Comparison of ENCODE assay signal across 8 cellular contexts in the genomic region with DNA sequence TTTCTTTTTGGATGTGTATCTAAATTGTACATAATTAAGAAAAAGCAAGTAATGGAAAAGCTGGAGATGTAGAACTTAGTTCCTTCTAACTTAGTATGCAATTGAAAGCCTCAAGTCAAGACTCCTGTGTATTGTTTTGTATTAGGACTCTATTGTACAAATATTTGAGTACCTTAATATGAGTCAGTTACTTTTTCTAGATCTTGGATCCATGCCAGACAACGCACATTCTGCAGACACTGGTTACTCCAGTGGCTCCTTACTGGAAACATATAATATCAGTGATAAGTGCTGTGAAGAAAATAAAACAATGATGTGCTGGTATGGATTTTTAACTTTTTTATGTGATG. TPM values are rescaled to one million over a fixed set of nuclear protein-coding genes. Genes with fewer than 3 reads are reported as not detected.
A peak's percentile ranks its signal among the peaks of the same experiment; 100 is the strongest.
DNase-seq lines count a peak whose midpoint lies in the region; ATAC-seq, FAIRE-seq and TF ChIP-seq lines count a peak whose summit lies in the region.

No MANE protein-coding gene starts in this region.

- H3K4me1 Mint-ChIP-seq in WTC11 = peaks cover 44% of the 10 kb centered on the region

- H3K27ac ChIP-seq in rectal smooth muscle tissue (ENCODE audit: low read depth, low read length) = peak overlapping the region; percentile 97

- H3K9me3 Mint-ChIP-seq in WTC11 = no peaks in the 10 kb centered on the region

- CTCF ChIA-PET in WTC11 (lab: Charles Lee) = interaction anchor here (1.0 kb wide), 1 partner anchor 82 kb away, joined by 4 read pairs; no protein-coding TSS in a partner anchor

- no peaks in the 10 kb centered on the region for H3K9me3 ChIP-seq in ES-I3 (ENCODE audit: control insufficient read depth, insufficient read depth, low read length)

- H3K4me1 ChIP-seq in ES-I3 (ENCODE audit: insufficient read depth, low read length) (peaks cover 7% of the 10 kb centered on the region), rectal smooth muscle tissue (ENCODE audit: control insufficient read depth, insufficient read depth, low read length) (no peaks in the 10 kb centered on the region)

- no peaks in the 10 kb centered on the region for H3K27me3 ChIP-seq in rectal smooth muscle tissue (ENCODE audit: control insufficient read depth, insufficient read depth, low read length)

- H3K36me3 Mint-ChIP-seq in WTC11 = no peaks in the 10 kb centered on the region

- peak overlapping the region; percentile 97 for H3K4me3 Mint-ChIP-seq in WTC11

- no peak for TF ChIP-seq POLR2A in GM12891 (IDR thresholded peaks at IDR 0.05; ENCODE audit: low read depth, low read length)

- no peaks in the 10 kb centered on the region for H3K27me3 Mint-ChIP-seq in WTC11 (ENCODE audit: low read depth)

- POLR2A ChIA-PET in WTC11 (lab: Charles Lee) = no interaction called here

- no peaks in the 10 kb centered on the region for H3K36me3 ChIP-seq in ES-I3 (ENCODE audit: insufficient read depth, low read length)
- no peaks in the 10 kb centered on the region for H3K36me3 ChIP-seq in rectal smooth muscle tissue (ENCODE audit: control insufficient read depth, insufficient read depth, low read length)

- TF ChIP-seq CTCF in WTC11 (IDR thresholded peaks at IDR 0.05) = no peak
- no peak for TF ChIP-seq CTCF in fibroblast of mammary gland (conservative IDR thresholded peaks at IDR 0.05; ENCODE audit: control insufficient read depth, insufficient read depth, low read depth, low read length)

- peak overlapping the region; percentile 81 for H3K4me3 ChIP-seq in fibroblast of mammary gland (ENCODE audit: control insufficient read depth, low read depth, low read length)
- peak overlapping the region; percentile 95 for H3K4me3 ChIP-seq in rectal smooth muscle tissue (ENCODE audit: low read length)

- no peak for FAIRE-seq in GM12891 (lab: Jason Lieb, UNC)

- no peak for ATAC-seq in WTC11
- no peak for ATAC-seq in GM18498 (IDR thresholded peaks at IDR 0.05; ENCODE audit: unreplicated experiment)
- ATAC-seq in HG02571 (IDR thresholded peaks at IDR 0.05; ENCODE audit: unreplicated experiment) = no peak

- H3K9ac ChIP-seq in ES-I3 (ENCODE audit: low read depth, low read length) (peak overlapping the region; percentile 97), rectal smooth muscle tissue (ENCODE audit: low read length) (no peak overlapping the region)

- DNase-seq in LoVo (ENCODE audit: low spot score) = peak; percentile 72
- DNase-seq in WTC11 (ENCODE audit: low spot score) = no peak
- DNase-seq in fibroblast of mammary gland (ENCODE audit: low read depth) = peak; percentile 87
- DNase-seq in GM12891 (ENCODE audit: insufficient read length, low spot score) = no peak

- H3K27ac Mint-ChIP-seq in WTC11 = peak overlapping the region; percentile 92

TF ChIP-seq in WTC11, 78 proteins besides CTCF, POLR2A, EP300 and RAD21 (continues in another document):
- TF ChIP-seq, protein P1, sequence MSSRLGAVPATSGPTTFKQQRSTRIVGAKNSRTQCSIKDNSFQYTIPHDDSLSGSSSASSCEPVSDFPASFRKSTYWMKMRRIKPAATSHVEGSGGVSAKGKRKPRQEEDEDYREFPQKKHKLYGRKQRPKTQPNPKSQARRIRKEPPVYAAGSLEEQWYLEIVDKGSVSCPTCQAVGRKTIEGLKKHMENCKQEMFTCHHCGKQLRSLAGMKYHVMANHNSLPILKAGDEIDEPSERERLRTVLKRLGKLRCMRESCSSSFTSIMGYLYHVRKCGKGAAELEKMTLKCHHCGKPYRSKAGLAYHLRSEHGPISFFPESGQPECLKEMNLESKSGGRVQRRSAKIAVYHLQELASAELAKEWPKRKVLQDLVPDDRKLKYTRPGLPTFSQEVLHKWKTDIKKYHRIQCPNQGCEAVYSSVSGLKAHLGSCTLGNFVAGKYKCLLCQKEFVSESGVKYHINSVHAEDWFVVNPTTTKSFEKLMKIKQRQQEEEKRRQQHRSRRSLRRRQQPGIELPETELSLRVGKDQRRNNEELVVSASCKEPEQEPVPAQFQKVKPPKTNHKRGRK (CRISPR knock-in tag; IDR thresholded peaks at IDR 0.05; ENCODE audit: borderline replicate concordance) = no peak
- TF ChIP-seq, protein P2, sequence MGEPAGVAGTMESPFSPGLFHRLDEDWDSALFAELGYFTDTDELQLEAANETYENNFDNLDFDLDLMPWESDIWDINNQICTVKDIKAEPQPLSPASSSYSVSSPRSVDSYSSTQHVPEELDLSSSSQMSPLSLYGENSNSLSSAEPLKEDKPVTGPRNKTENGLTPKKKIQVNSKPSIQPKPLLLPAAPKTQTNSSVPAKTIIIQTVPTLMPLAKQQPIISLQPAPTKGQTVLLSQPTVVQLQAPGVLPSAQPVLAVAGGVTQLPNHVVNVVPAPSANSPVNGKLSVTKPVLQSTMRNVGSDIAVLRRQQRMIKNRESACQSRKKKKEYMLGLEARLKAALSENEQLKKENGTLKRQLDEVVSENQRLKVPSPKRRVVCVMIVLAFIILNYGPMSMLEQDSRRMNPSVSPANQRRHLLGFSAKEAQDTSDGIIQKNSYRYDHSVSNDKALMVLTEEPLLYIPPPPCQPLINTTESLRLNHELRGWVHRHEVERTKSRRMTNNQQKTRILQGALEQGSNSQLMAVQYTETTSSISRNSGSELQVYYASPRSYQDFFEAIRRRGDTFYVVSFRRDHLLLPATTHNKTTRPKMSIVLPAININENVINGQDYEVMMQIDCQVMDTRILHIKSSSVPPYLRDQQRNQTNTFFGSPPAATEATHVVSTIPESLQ (CRISPR knock-in tag; IDR thresholded peaks at IDR 0.05) = no peak
- TF ChIP-seq, protein P3, sequence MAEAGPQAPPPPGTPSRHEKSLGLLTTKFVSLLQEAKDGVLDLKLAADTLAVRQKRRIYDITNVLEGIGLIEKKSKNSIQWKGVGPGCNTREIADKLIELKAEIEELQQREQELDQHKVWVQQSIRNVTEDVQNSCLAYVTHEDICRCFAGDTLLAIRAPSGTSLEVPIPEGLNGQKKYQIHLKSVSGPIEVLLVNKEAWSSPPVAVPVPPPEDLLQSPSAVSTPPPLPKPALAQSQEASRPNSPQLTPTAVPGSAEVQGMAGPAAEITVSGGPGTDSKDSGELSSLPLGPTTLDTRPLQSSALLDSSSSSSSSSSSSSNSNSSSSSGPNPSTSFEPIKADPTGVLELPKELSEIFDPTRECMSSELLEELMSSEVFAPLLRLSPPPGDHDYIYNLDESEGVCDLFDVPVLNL (CRISPR knock-in tag; IDR thresholded peaks at IDR 0.05; ENCODE audit: borderline replicate concordance, low read depth) = no peak
- TF ChIP-seq FOXP1 (CRISPR knock-in tag; IDR thresholded peaks at IDR 0.05; ENCODE audit: borderline replicate concordance) = no peak
- no peak for TF ChIP-seq MXD4 (CRISPR knock-in tag; IDR thresholded peaks at IDR 0.05; ENCODE audit: borderline replicate concordance)
- TF ChIP-seq TEAD4 (CRISPR knock-in tag; IDR thresholded peaks at IDR 0.05) = no peak

TF ChIP-seq in GM12891, 5 proteins besides CTCF, POLR2A, EP300 and RAD21:
- TF ChIP-seq PAX5 (IDR thresholded peaks at IDR 0.05; ENCODE audit: insufficient read depth, low read length, severe bottlenecking) (no peak), SPI1 (IDR thresholded peaks at IDR 0.05; ENCODE audit: low read depth, low read length) (no peak), POLR2AphosphoS5 (IDR thresholded peaks at IDR 0.05; ENCODE audit: low read depth, low read length) (no peak), TAF1 (IDR thresholded peaks at IDR 0.05; ENCODE audit: low read depth, low read length) (no peak), POU2F2 (IDR thresholded peaks at IDR 0.05; ENCODE audit: low read depth, low read length) (no peak)

RNA-seq across cellular contexts. Expression of a gene that starts 1.5 kb away (rescaled TPM):
- 141 to 167 TPM (median 144 TPM) in 3 replicates for total RNA-seq in WTC11 (2021)
- 1.4 TPM for polyA plus RNA-seq in GM12891 (2012; ENCODE audit: low read depth, missing spikeins)

Comparison
In these comparisons a context has a peak if more than half of its experiments do, and no peak if none do; other contexts are left out.
1. DNase-seq: peak in LoVo (single experiment) and fibroblast of mammary gland (single experiment); none in WTC11 (single experiment) and GM12891 (single experiment).